In genomic region chr6:75147512-75147911, GRCh38 we compare ENCODE assay signal across 10 cellular contexts. TPM values are rescaled to one million over a fixed set of nuclear protein-coding genes. Genes with fewer than 3 reads are reported as not detected.
DNase-seq lines count a peak whose midpoint lies in the region; ATAC-seq and TF ChIP-seq lines count a peak whose summit lies in the region.
"Had no signal": no experiment of that assay in that cellular context is flagged by ENCODE, and none has a peak within 500 bp of the region (broad histone marks: within the 10 kb centered on the region; RNA-seq: fewer than 3 reads in every experiment).

No MANE protein-coding gene starts in this region.

- TF ChIP-seq CTCF in fibroblast of mammary gland (conservative IDR thresholded peaks at IDR 0.05; ENCODE audit: control insufficient read depth, insufficient read depth, low read depth, low read length) (no peak), Calu3 (IDR thresholded peaks at IDR 0.05; ENCODE audit: unreplicated experiment) (no peak)

- no peak overlapping the region for H3K4me3 Mint-ChIP-seq in Calu3 (ENCODE audit: low read depth, unreplicated experiment)
- H3K4me3 Mint-ChIP-seq: T-helper 1 cell treated with Interleukin-12 subunit alpha and Interleukin-12 subunit beta and Interleukin-4 antibody, amounts not matched to agents 30 μg/mL and 1 μg/mL, for 36 hours had no signal

- intact Hi-C loops in Calu3 (cut with micrococcal nuclease; ENCODE audit: unreplicated experiment) = no loop called here
- intact Hi-C loops in cardiac septum (cut with DNase I) = no loop called here

- no peak overlapping the region for H3K4me3 ChIP-seq in fibroblast of mammary gland (ENCODE audit: control insufficient read depth, low read depth, low read length)

- ATAC-seq in GM18861 (IDR thresholded peaks at IDR 0.05; ENCODE audit: unreplicated experiment) (peak; percentile 90), GM21528 (IDR thresholded peaks at IDR 0.05; ENCODE audit: low FRiP score, unreplicated experiment) (peak; percentile 98), HG03108 (IDR thresholded peaks at IDR 0.05; ENCODE audit: unreplicated experiment) (peak; percentile 85)

- H3K9me3 Mint-ChIP-seq in Calu3 (ENCODE audit: low read depth, unreplicated experiment) = no peaks in the 10 kb centered on the region
- H3K9me3 Mint-ChIP-seq: T-helper 1 cell treated with Interleukin-12 subunit alpha and Interleukin-12 subunit beta and Interleukin-4 antibody, amounts not matched to agents 30 μg/mL and 1 μg/mL, for 36 hours had no signal

- H3K27me3 Mint-ChIP-seq in Calu3 (ENCODE audit: unreplicated experiment) = no peaks in the 10 kb centered on the region

- BruUV-seq in Calu3 (replicated peaks; lab: Mats Ljungman, UMichigan) = no TSS peak

- H3K4me1 Mint-ChIP-seq in Calu3 (ENCODE audit: low read depth, unreplicated experiment) = no peaks in the 10 kb centered on the region

- DNase-seq in fibroblast of mammary gland (ENCODE audit: low read depth) = peak; percentile 76
- no peak for DNase-seq in stimulated activated CD4-positive, alpha-beta T cell treated with anti-CD3 and anti-CD28 coated beads, Interleukin-4, amount 100 ng/mL, for 24 hours
- no peak for DNase-seq in RKO (ENCODE audit: low spot score)
- DNase-seq in Calu3 = no peak
- DNase-seq in cardiac septum (ENCODE audit: low spot score) = no peak
- DNase-seq: GF-D8 had no signal

- CTCF ChIA-PET in Calu3 (lab: Charles Lee) = no interaction called here

- no peak overlapping the region for H3K27ac Mint-ChIP-seq in Calu3 (ENCODE audit: unreplicated experiment)
- H3K27ac Mint-ChIP-seq: T-helper 1 cell treated with Interleukin-12 subunit alpha and Interleukin-12 subunit beta and Interleukin-4 antibody, amounts not matched to agents 30 μg/mL and 1 μg/mL, for 36 hours had no signal

- no peaks in the 10 kb centered on the region for H3K36me3 Mint-ChIP-seq in Calu3 (ENCODE audit: insufficient read depth, unreplicated experiment)

RNA-seq across cellular contexts. Expression of gene COL12A1, which starts 58.3 kb away (rescaled TPM):
- total RNA-seq in Calu3 (2022) (20.4 and 29.3 TPM in 2 replicates), cardiac septum (40.3 TPM)
